In the genomic region with DNA sequence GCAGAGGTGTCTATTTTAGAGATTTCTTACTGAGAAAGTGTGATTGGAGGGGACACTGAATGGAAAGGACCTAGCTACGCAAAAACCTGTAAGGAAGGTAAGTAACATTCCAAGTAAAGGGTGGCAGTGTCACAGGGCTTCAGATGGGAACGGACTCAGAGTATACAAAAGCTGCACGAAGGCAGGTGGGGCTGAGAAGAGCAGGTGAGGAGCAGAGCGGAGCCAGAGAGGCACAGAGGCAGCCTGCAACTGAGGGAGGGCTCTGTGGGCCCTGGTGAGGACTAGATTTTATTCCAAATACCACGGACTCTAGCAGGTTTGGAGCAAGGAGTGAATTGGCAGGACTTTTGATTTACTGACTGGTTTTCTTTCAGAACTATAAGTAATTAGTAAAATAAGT, we compare ENCODE assay signal across 17 cellular contexts.
DNase-seq lines count a peak whose midpoint lies in the region; ATAC-seq and TF ChIP-seq lines count a peak whose summit lies in the region.
"Had no signal": no experiment of that assay in that cellular context is flagged by ENCODE, and none has a peak within 500 bp of the region (broad histone marks: within the 10 kb centered on the region; RNA-seq: fewer than 3 reads in every experiment).

No MANE protein-coding gene starts in this region.

- no peak overlapping the region for H3K4ac ChIP-seq in H9 (ENCODE audit: low read depth, low read length)

- H4K20me1 ChIP-seq in H9 (ENCODE audit: control insufficient read depth, insufficient read depth, insufficient read length) (no peaks in the 10 kb centered on the region), OCI-LY1 (ENCODE audit: insufficient read depth, low read length) (no peaks in the 10 kb centered on the region), osteoblast (ENCODE audit: insufficient read depth, low read length) (no peaks in the 10 kb centered on the region)
- H4K20me1 ChIP-seq: BLaER1 had no signal

- no peaks in the 10 kb centered on the region for H3K36me3 Mint-ChIP-seq in H9 (ENCODE audit: insufficient read depth in 1 of 3, low read depth in 3 of 3)
- H3K36me3 Mint-ChIP-seq: type B pancreatic cell had no signal

- H2BK120ac ChIP-seq in H9 (ENCODE audit: low read depth, low read length, poor library complexity, severe bottlenecking): no peak overlapping the region

- H3K27me3 ChIP-seq in H9 (ENCODE audit: insufficient read depth, low read length): no peaks in the 10 kb centered on the region
- H3K27me3 ChIP-seq in OCI-LY1 (ENCODE audit: insufficient read depth, low read length): no peaks in the 10 kb centered on the region
- no peaks in the 10 kb centered on the region for H3K27me3 ChIP-seq in osteoblast (ENCODE audit: insufficient read depth, low read length)
- no peaks in the 10 kb centered on the region for H3K27me3 ChIP-seq in esophagus muscularis mucosa
- H3K27me3 ChIP-seq: BLaER1, SJSA1 had no signal

- H3K4me1 Mint-ChIP-seq in H9: peaks cover 0 to 2% of the 10 kb centered on the region in 2 experiments; a peak in 1 of 4 replicates

- H3K79me2 ChIP-seq in H9 (ENCODE audit: insufficient read depth, low read length) (no peaks in the 10 kb centered on the region), OCI-LY1 (ENCODE audit: insufficient read depth, low read length) (no peaks in the 10 kb centered on the region), osteoblast (ENCODE audit: insufficient read depth, low read length) (no peaks in the 10 kb centered on the region)

- H3T11ph ChIP-seq in H9 (ENCODE audit: low read length): no peak overlapping the region

- H3K4me3 ChIP-seq in OCI-LY1 (ENCODE audit: low read depth, low read length, poor library complexity, severe bottlenecking) (no peak overlapping the region), osteoblast (ENCODE audit: insufficient read depth, low read length) (no peak overlapping the region), esophagus muscularis mucosa (no peak overlapping the region)
- H3K4me3 ChIP-seq: BLaER1, SJSA1, skin epidermis had no signal

- TF ChIP-seq CTCF in H9 (conservative IDR thresholded peaks at IDR 0.05): no peak
- TF ChIP-seq CTCF in OCI-LY1 (IDR thresholded peaks at IDR 0.05; ENCODE audit: low read length): no peak
- no peak for TF ChIP-seq CTCF in osteoblast (IDR thresholded peaks at IDR 0.05; ENCODE audit: extremely low read depth, low read depth, low read length)
- TF ChIP-seq CTCF in esophagus muscularis mucosa (IDR thresholded peaks at IDR 0.05): no peak

- TF ChIP-seq POLR2A in esophagus muscularis mucosa (IDR thresholded peaks at IDR 0.05; ENCODE audit: low read depth): no peak

- intact Hi-C loops in esophagus muscularis mucosa (cut with DNase I): no loop called here

- H2AK5ac ChIP-seq in H9 (ENCODE audit: insufficient read length, low read length): no peak overlapping the region

- no peak overlapping the region for H3K27ac ChIP-seq in H9 (ENCODE audit: insufficient read length, low read depth, low read length)
- peak overlapping the region; percentile 71 for H3K27ac ChIP-seq in OCI-LY1 (ENCODE audit: low read depth, low read length, poor library complexity, severe bottlenecking)
- H3K27ac ChIP-seq in osteoblast (ENCODE audit: low read depth, low read length): no peak overlapping the region
- H3K27ac ChIP-seq in esophagus muscularis mucosa (replicated peaks in 1 of 4): no peak overlapping the region
- H3K27ac ChIP-seq: BLaER1, epithelial cell of prostate, SJSA1 had no signal

- no peak overlapping the region for H3K14ac ChIP-seq in H9 (ENCODE audit: insufficient read depth, low read length)

- no peaks in the 10 kb centered on the region for H3K9me3 Mint-ChIP-seq in H9

- H2BK20ac ChIP-seq in H9 (ENCODE audit: low read depth, low read length, poor library complexity, severe bottlenecking): no peak overlapping the region

- H3F3A ChIP-seq in OCI-LY1 (ENCODE audit: insufficient read depth, low read length): no peaks in the 10 kb centered on the region

- H2BK12ac ChIP-seq in H9 (ENCODE audit: insufficient read length, low read depth, low read length): no peak overlapping the region

- no peak for TF ChIP-seq EP300 in esophagus muscularis mucosa (IDR thresholded peaks at IDR 0.05)

- H2BK5ac ChIP-seq in H9 (ENCODE audit: insufficient read length, low read length): no peak overlapping the region

- H3K9me2 ChIP-seq in OCI-LY1 (ENCODE audit: low read depth, low read length): no peaks in the 10 kb centered on the region

- no peak overlapping the region for H3K9ac ChIP-seq in H9 (ENCODE audit: extremely low read depth, insufficient read length, low read length)
- no peak overlapping the region for H3K9ac ChIP-seq in OCI-LY1 (ENCODE audit: low read length)
- H3K9ac ChIP-seq: BLaER1 had no signal

- H3K4me1 ChIP-seq in H9 (ENCODE audit: insufficient read depth, low read length): no peaks in the 10 kb centered on the region
- H3K4me1 ChIP-seq in OCI-LY1 (ENCODE audit: insufficient read depth, low read length, severe bottlenecking): peaks cover 33% of the 10 kb centered on the region
- H3K4me1 ChIP-seq in osteoblast (ENCODE audit: insufficient read depth, low read length): peaks cover 8% of the 10 kb centered on the region
- H3K4me1 ChIP-seq in esophagus muscularis mucosa: no peaks in the 10 kb centered on the region
- H3K4me1 ChIP-seq: BLaER1 had no signal

- no peak for ATAC-seq in HG02970 (IDR thresholded peaks at IDR 0.05; ENCODE audit: low FRiP score, unreplicated experiment)

- no peak overlapping the region for H3K4me3 Mint-ChIP-seq in H9
- H3K4me3 Mint-ChIP-seq: type B pancreatic cell had no signal

- H3K18ac ChIP-seq in H9 (ENCODE audit: insufficient read length, low read depth, low read length): no peak overlapping the region

- H2AFZ ChIP-seq in H9 (ENCODE audit: low read length) (no peak overlapping the region), OCI-LY1 (ENCODE audit: low read length) (peak overlapping the region; percentile 99), osteoblast (ENCODE audit: low read length) (peak overlapping the region; percentile 73)

- H3K23ac ChIP-seq in H9 (ENCODE audit: insufficient read length, low read depth, low read length): no peak overlapping the region

- H3K9me3 ChIP-seq in H9 (ENCODE audit: control insufficient read depth, low read depth, low read length) (no peaks in the 10 kb centered on the region), OCI-LY1 (ENCODE audit: low read length) (no peaks in the 10 kb centered on the region), osteoblast (ENCODE audit: low read depth, low read length) (no peaks in the 10 kb centered on the region), esophagus muscularis mucosa (no peaks in the 10 kb centered on the region)
- H3K9me3 ChIP-seq: BLaER1, SJSA1 had no signal

- no peaks in the 10 kb centered on the region for H3K36me3 ChIP-seq in OCI-LY1 (ENCODE audit: insufficient read depth, low read length)
- no peaks in the 10 kb centered on the region for H3K36me3 ChIP-seq in osteoblast (ENCODE audit: insufficient read depth, low read length)
- no peaks in the 10 kb centered on the region for H3K36me3 ChIP-seq in esophagus muscularis mucosa
- H3K36me3 ChIP-seq: BLaER1, SJSA1 had no signal

- H3K27me3 Mint-ChIP-seq in H9 (ENCODE audit: low read depth): no peaks in the 10 kb centered on the region
- H3K27me3 Mint-ChIP-seq: type B pancreatic cell had no signal

- DNase-seq in H9 (no peak), NCI-H187 (lab: John Stamatoyannopoulos, UW) (peak; percentile 31 to 62), osteoblast (ENCODE audit: insufficient read length, low spot score, missing footprints) (no peak), NCI-H128 (lab: John Stamatoyannopoulos, UW; ENCODE audit: unreplicated experiment) (no peak), esophagus muscularis mucosa (ENCODE audit: extremely low spot score) (no peak)
- DNase-seq: activated CD4-positive, alpha-beta T cell treated with anti-CD3 and anti-CD28 coated beads for 48 hours; activated CD8-positive, alpha-beta memory T cell treated with anti-CD3 and anti-CD28 coated beads, Interleukin-2, amount 50 U/mL, for 48 hours; activated naive CD4-positive, alpha-beta T cell treated with Interleukin-2 at 50 U/mL for 16 hours; cortex of kidney; DMS79 had no signal

- no peak overlapping the region for H3K56ac ChIP-seq in H9 (ENCODE audit: insufficient read length, low read depth, low read length)

- H3K4me2 ChIP-seq in H9 (ENCODE audit: insufficient read depth, insufficient read length, low read length): no peak overlapping the region
- peak overlapping the region; percentile 45; the same call in 1 of the 2 replicates for H3K4me2 ChIP-seq in OCI-LY1 (ENCODE audit: low read length)
- no peak overlapping the region for H3K4me2 ChIP-seq in osteoblast (ENCODE audit: insufficient read depth, low read length)
- H3K4me2 ChIP-seq: BLaER1 had no signal

- no peak overlapping the region for H4K8ac ChIP-seq in H9 (replicated peaks; ENCODE audit: insufficient read length, low read depth, low read length)

- H3K23me2 ChIP-seq in H9 (ENCODE audit: insufficient read length, low read depth, low read length, poor library complexity, severe bottlenecking): no peaks in the 10 kb centered on the region

- no CpG with 5 or more reads among the region's 5 CpGs for WGBS in H9 (ENCODE audit: extremely low coverage, insufficient read length, low lambda C conversion rate)
- 82% methylated on average over 5 of the region's 5 CpGs for WGBS in esophagus muscularis mucosa

- no peak overlapping the region for H2BK15ac ChIP-seq in H9 (ENCODE audit: low read depth, low read length)

- peak overlapping the region; percentile 16 to 87 (median 66); a peak in 6 of 7 replicates for H3K27ac Mint-ChIP-seq in H9
- H3K27ac Mint-ChIP-seq: type B pancreatic cell had no signal

- H4K91ac ChIP-seq in H9 (ENCODE audit: insufficient read length, low read depth, low read length): no peak overlapping the region

- H4K5ac ChIP-seq in H9 (ENCODE audit: insufficient read length, low read depth, low read length): no peak overlapping the region

- no peaks in the 10 kb centered on the region for H3K79me1 ChIP-seq in H9 (ENCODE audit: insufficient read depth, low read depth, low read length, poor library complexity, severe bottlenecking)

Comparison
In these comparisons a context has a peak if more than half of its experiments do, and no peak if none do; other contexts are left out.
1. DNase-seq: peak in NCI-H187 (2 of 2); none in H9 (single experiment), osteoblast (single experiment), NCI-H128 (single experiment) and esophagus muscularis mucosa (single experiment).